1 cellular context compared by ENCODE assay signal in genomic region chr11:121129362-121130340, GRCh38.
TF ChIP-seq lines count a peak whose summit lies in the region.

No MANE protein-coding gene starts in this region.

TF ChIP-seq in HepG2, 621 proteins besides CTCF, POLR2A, EP300 and RAD21 (continued from another document):
- TF ChIP-seq ZNF318 (CRISPR knock-in tag; IDR thresholded peaks at IDR 0.05): no peak
- no peak for TF ChIP-seq ZBTB38 (CRISPR knock-in tag; IDR thresholded peaks at IDR 0.05)
- TF ChIP-seq MAX (IDR thresholded peaks at IDR 0.05): no peak
- no peak for TF ChIP-seq ELF1 (CRISPR knock-in tag; IDR thresholded peaks at IDR 0.05)
TF ChIP-seq in HepG2: peak in this region for 0.
